ENCODE assay signal across 8 cellular contexts in genomic region chr1:45583666-45584350, GRCh38. TPM values are rescaled to one million over a fixed set of nuclear protein-coding genes. Genes with fewer than 3 reads are reported as not detected.
DNase-seq lines count a peak whose midpoint lies in the region; ATAC-seq lines count a peak whose summit lies in the region.

Gene NASP (plus strand): TSS chr1:45584041. CDS start chr1:45584147, 106 bp downstream.

- no peaks in the 10 kb centered on the region for H3K27me3 ChIP-seq in endocrine pancreas (ENCODE audit: control insufficient read depth, insufficient read depth, low read length)

- peaks cover 29% of the 10 kb centered on the region for H3K4me1 Mint-ChIP-seq in activated CD8-positive, alpha-beta memory T cell treated with anti-CD3 and anti-CD28 coated beads, Interleukin-2, amount 10 ng/mL, durations not matched to agents 7 days and 5 days

- peak within 1 kb of the TSS; percentile 100 for H3K27ac Mint-ChIP-seq in activated CD8-positive, alpha-beta memory T cell treated with anti-CD3 and anti-CD28 coated beads, Interleukin-2, amount 10 ng/mL, durations not matched to agents 7 days and 5 days

- H3K27me3 Mint-ChIP-seq in activated CD8-positive, alpha-beta memory T cell treated with anti-CD3 and anti-CD28 coated beads, Interleukin-2, amount 10 ng/mL, durations not matched to agents 7 days and 5 days = no peaks in the 10 kb centered on the region

- DNase-seq in D341Med (ENCODE audit: low spot score) (peak; percentile 89), HUDEP-2 (lab: John Stamatoyannopoulos, UW; ENCODE audit: unreplicated experiment in 76 of 76) (peak in 74 of 76 experiments; percentile 18 to 95 (median 76)), NOMO-1 treated with DMSO at 0.1 percent for 48 hours (lab: John Stamatoyannopoulos, UW; ENCODE audit: unreplicated experiment) (peak; percentile 73)
- DNase-seq in activated CD8-positive, alpha-beta memory T cell treated with anti-CD3 and anti-CD28 coated beads, Interleukin-2, amount 10 ng/mL, durations not matched to agents 7 days and 5 days = peak; percentile 93
- DNase-seq in stimulated activated CD8-positive, alpha-beta memory T cell treated with anti-CD3 and anti-CD28 coated beads, Interleukin-15, amount 100 ng/mL, for 24 hours (ENCODE audit: low read depth) = peak; percentile 89

- H3K36me3 Mint-ChIP-seq in activated CD8-positive, alpha-beta memory T cell treated with anti-CD3 and anti-CD28 coated beads, Interleukin-2, amount 10 ng/mL, durations not matched to agents 7 days and 5 days = peaks cover 7% of the 10 kb centered on the region

- H3K9me3 Mint-ChIP-seq in activated CD8-positive, alpha-beta memory T cell treated with anti-CD3 and anti-CD28 coated beads, Interleukin-2, amount 10 ng/mL, durations not matched to agents 7 days and 5 days (ENCODE audit: low read depth) = no peaks in the 10 kb centered on the region

- peak within 1 kb of the TSS; percentile 99 for H3K27ac ChIP-seq in mesodermal cell (ENCODE audit: low read depth, low read length, severe bottlenecking)

- peak within 1 kb of the TSS; percentile 87 for H3K4me3 Mint-ChIP-seq in activated CD8-positive, alpha-beta memory T cell treated with anti-CD3 and anti-CD28 coated beads, Interleukin-2, amount 10 ng/mL, durations not matched to agents 7 days and 5 days

- peak within 1 kb of the TSS; percentile 98 for H3K9ac ChIP-seq in endocrine pancreas (ENCODE audit: control insufficient read depth, insufficient read depth, low read length)

- WGBS in mesodermal cell (ENCODE audit: insufficient coverage in 2 of 2), 2 experiments = 0% methylated on average over 40 of the region's 41 CpGs

- peak within 1 kb of the TSS; percentile 96 for H3K4me3 ChIP-seq in endocrine pancreas (ENCODE audit: control insufficient read depth, insufficient read depth, low read length)
- H3K4me3 ChIP-seq in mesodermal cell (ENCODE audit: extremely low read depth, insufficient read depth, low read length, poor library complexity, severe bottlenecking) = peak within 1 kb of the TSS; percentile 100

- CTCF ChIA-PET in activated CD8-positive, alpha-beta memory T cell treated with anti-CD3 and anti-CD28 coated beads, Interleukin-2, amount 10 ng/mL, durations not matched to agents 7 days and 5 days (lab: Charles Lee) = interaction anchor here (1.2 to 8.3 kb wide), 8 partner anchors 14 to 747 kb away, joined by 3 to 48 read pairs (median 7); partner anchors contain the start of genes AKR1A1 and PRDX1

- H3K36me3 ChIP-seq in endocrine pancreas (ENCODE audit: control insufficient read depth, insufficient read depth, low read length) = no peaks in the 10 kb centered on the region
- H3K36me3 ChIP-seq in mesodermal cell (ENCODE audit: control insufficient read depth, insufficient read depth, low read length) = peaks cover 18% of the 10 kb centered on the region

- ATAC-seq in GM21381 (IDR thresholded peaks at IDR 0.05; ENCODE audit: unreplicated experiment) = peak; percentile 41
- ATAC-seq in activated CD8-positive, alpha-beta memory T cell treated with anti-CD3 and anti-CD28 coated beads, Interleukin-2, amount 10 ng/mL, durations not matched to agents 7 days and 5 days = peak; percentile 63

- no peaks in the 10 kb centered on the region for H3K9me3 ChIP-seq in endocrine pancreas (ENCODE audit: control insufficient read depth, low read length)
- H3K9me3 ChIP-seq in mesodermal cell (ENCODE audit: control insufficient read depth, low read length) = no peaks in the 10 kb centered on the region

- H3K4me1 ChIP-seq in endocrine pancreas (ENCODE audit: control insufficient read depth, insufficient read depth, low read length) = no peaks in the 10 kb centered on the region
- no peaks in the 10 kb centered on the region for H3K4me1 ChIP-seq in mesodermal cell (ENCODE audit: control insufficient read depth, insufficient read depth, low read length, poor library complexity, severe bottlenecking)

RNA-seq across cellular contexts. Expression of gene NASP, which starts in this region (rescaled TPM):
- 100 to 1,000 TPM; 233 to 256 TPM for total RNA-seq in activated CD8-positive, alpha-beta memory T cell treated with anti-CD3 and anti-CD28 coated beads, Interleukin-2, amount 10 ng/mL, durations not matched to agents 7 days and 5 days
- 219 TPM for polyA plus RNA-seq in mesodermal cell (2013, experiment 1 of 2)
- polyA plus RNA-seq in mesodermal cell (2013, experiment 2 of 2) = 255 TPM

Comparison
In these comparisons a context has a peak if more than half of its experiments do, and no peak if none do; other contexts are left out.
1. Peak in every context shown above with its lines: DNase-seq, ATAC-seq, H3K4me3 ChIP-seq and H3K27ac ChIP-seq.